Comparison of ENCODE assay signal across 1 cellular context in the genomic region with DNA sequence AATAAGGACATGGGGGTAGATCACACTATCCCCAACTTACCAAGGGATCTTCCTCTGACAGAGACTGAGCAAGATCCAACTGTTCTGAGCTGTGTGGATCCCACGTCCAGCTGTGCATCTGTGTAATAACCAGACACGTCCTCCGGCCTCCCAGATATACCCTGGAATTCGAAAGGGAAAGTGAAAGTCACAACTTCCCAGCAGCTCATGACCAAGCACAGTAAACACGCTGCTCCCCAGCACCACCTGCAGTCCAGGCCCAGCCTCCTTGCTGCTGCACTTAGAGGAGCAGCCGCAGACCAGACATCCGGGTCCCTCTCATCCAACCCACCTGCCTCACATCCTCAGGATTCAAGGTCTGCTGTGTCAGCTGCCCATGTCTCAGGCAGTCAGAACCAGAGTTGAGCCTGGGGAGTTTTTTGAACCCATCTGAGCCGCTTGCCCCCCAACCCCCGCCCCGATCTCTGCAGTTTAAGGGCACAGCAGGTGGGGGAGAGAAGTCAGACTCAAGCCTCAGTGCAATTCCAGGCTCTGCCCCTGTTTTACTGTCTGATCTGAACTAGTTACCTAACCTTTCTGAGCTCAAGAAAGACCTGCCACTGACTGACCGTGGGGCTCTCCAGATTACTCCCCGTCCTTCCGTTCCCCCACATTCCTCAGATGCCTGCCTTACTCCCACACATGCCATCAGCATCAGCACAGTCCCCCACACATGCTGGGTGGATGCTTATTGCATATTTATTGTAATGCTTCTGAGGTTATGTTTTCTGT.
TF ChIP-seq lines count a peak whose summit lies in the region.

A gene with protein sequence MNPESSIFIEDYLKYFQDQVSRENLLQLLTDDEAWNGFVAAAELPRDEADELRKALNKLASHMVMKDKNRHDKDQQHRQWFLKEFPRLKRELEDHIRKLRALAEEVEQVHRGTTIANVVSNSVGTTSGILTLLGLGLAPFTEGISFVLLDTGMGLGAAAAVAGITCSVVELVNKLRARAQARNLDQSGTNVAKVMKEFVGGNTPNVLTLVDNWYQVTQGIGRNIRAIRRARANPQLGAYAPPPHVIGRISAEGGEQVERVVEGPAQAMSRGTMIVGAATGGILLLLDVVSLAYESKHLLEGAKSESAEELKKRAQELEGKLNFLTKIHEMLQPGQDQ (minus strand): TSS at position 127 of the 771 bp plus-strand sequence. CDS start 6,365 bp downstream, outside the sequence.

TF ChIP-seq in HepG2, 621 proteins besides CTCF, POLR2A, EP300 and RAD21 (continued from another document and continues in another):
- TF ChIP-seq, protein P1, sequence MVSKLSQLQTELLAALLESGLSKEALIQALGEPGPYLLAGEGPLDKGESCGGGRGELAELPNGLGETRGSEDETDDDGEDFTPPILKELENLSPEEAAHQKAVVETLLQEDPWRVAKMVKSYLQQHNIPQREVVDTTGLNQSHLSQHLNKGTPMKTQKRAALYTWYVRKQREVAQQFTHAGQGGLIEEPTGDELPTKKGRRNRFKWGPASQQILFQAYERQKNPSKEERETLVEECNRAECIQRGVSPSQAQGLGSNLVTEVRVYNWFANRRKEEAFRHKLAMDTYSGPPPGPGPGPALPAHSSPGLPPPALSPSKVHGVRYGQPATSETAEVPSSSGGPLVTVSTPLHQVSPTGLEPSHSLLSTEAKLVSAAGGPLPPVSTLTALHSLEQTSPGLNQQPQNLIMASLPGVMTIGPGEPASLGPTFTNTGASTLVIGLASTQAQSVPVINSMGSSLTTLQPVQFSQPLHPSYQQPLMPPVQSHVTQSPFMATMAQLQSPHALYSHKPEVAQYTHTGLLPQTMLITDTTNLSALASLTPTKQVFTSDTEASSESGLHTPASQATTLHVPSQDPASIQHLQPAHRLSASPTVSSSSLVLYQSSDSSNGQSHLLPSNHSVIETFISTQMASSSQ (IDR thresholded peaks at IDR 0.05; ENCODE audit: low read depth) = no peak
- TF ChIP-seq, protein P1 (CRISPR knock-in tag; IDR thresholded peaks at IDR 0.05; ENCODE audit: borderline replicate concordance) = peak; percentile 34; the same call in 1 of the 2 replicates
- TF ChIP-seq ZNF331 (CRISPR knock-in tag; IDR thresholded peaks at IDR 0.05) (peak; percentile 82), IKZF4 (CRISPR knock-in tag; IDR thresholded peaks at IDR 0.05; ENCODE audit: borderline replicate concordance, low read depth, not compliant biosample characterization) (no peak), NRL (CRISPR knock-in tag; IDR thresholded peaks at IDR 0.05; ENCODE audit: borderline replicate concordance) (no peak), HOXA7 (CRISPR knock-in tag; IDR thresholded peaks at IDR 0.05) (no peak), SMAD9 (CRISPR knock-in tag; IDR thresholded peaks at IDR 0.05) (no peak), TAF15 (IDR thresholded peaks at IDR 0.05; ENCODE audit: low read depth, low read length, poor library complexity, severe bottlenecking) (no peak), CC2D1A (CRISPR knock-in tag; IDR thresholded peaks at IDR 0.05) (no peak), HMGA1 (CRISPR knock-in tag; conservative IDR thresholded peaks at IDR 0.05) (no peak), TEAD2 (CRISPR knock-in tag; IDR thresholded peaks at IDR 0.05) (no peak), IKZF1 (IDR thresholded peaks at IDR 0.05) (no peak), ATAD3A (CRISPR knock-in tag; IDR thresholded peaks at IDR 0.05) (no peak), NFIB (CRISPR knock-in tag; IDR thresholded peaks at IDR 0.05; ENCODE audit: borderline replicate concordance) (no peak), ZFP90 (CRISPR knock-in tag; IDR thresholded peaks at IDR 0.05; ENCODE audit: borderline replicate concordance) (no peak), ZNF496 (CRISPR knock-in tag; IDR thresholded peaks at IDR 0.05; ENCODE audit: insufficient replicate concordance) (no peak), FOXM1 (CRISPR knock-in tag; IDR thresholded peaks at IDR 0.05) (no peak), THAP11 (CRISPR knock-in tag; IDR thresholded peaks at IDR 0.05) (peak; percentile 85), AKAP8 (CRISPR knock-in tag; IDR thresholded peaks at IDR 0.05) (no peak), DPF2 (CRISPR knock-in tag; IDR thresholded peaks at IDR 0.05; ENCODE audit: borderline replicate concordance, low read depth) (peak; percentile 56; the same call in 1 of the 2 replicates), CREM (IDR thresholded peaks at IDR 0.05) (peak; percentile 40; the same call in 1 of the 2 replicates), CREM (CRISPR knock-in tag; IDR thresholded peaks at IDR 0.05) (no peak), GTF2F1 (IDR thresholded peaks at IDR 0.05; ENCODE audit: low read length) (no peak), NR1H2 (CRISPR knock-in tag; IDR thresholded peaks at IDR 0.05; ENCODE audit: borderline replicate concordance, low read depth) (no peak), PCBP2 (optimal IDR thresholded peaks at IDR 0.05; ENCODE audit: low read depth, low read length, poor library complexity, severe bottlenecking) (no peak), KLF16 (CRISPR knock-in tag; IDR thresholded peaks at IDR 0.05) (peak in 1 of 2 experiments; percentile 57; a peak in 1 of 4 replicates), ETV5 (CRISPR knock-in tag; IDR thresholded peaks at IDR 0.05; ENCODE audit: borderline replicate concordance) (no peak; the same call in 1 of the 2 replicates), RAD51 (IDR thresholded peaks at IDR 0.05; ENCODE audit: borderline replicate concordance) (no peak), RBFOX2 (IDR thresholded peaks at IDR 0.05; ENCODE audit: low read depth, low read length) (no peak), ZNF737 (CRISPR knock-in tag; IDR thresholded peaks at IDR 0.05; ENCODE audit: borderline replicate concordance) (no peak), ZNF30 (CRISPR knock-in tag; IDR thresholded peaks at IDR 0.05) (no peak), ZFY (CRISPR knock-in tag; IDR thresholded peaks at IDR 0.05) (peak; percentile 76; the same call in 1 of the 2 replicates), IRX3 (CRISPR knock-in tag; IDR thresholded peaks at IDR 0.05; ENCODE audit: borderline replicate concordance, low read depth) (no peak), ARNTL (CRISPR knock-in tag; IDR thresholded peaks at IDR 0.05) (peak; percentile 42; the same call in 1 of the 2 replicates), MAZ (IDR thresholded peaks at IDR 0.05; ENCODE audit: borderline replicate concordance, low read depth, low read length) (0 out of 2 replicates have a peak, but pooled peaks have one; percentile 39), MAZ (CRISPR knock-in tag; IDR thresholded peaks at IDR 0.05; ENCODE audit: low read depth) (no peak; the same call in 1 of the 2 replicates), ZNF484 (CRISPR knock-in tag; IDR thresholded peaks at IDR 0.05; ENCODE audit: borderline replicate concordance, low read depth) (no peak)
- TF ChIP-seq, protein P2, sequence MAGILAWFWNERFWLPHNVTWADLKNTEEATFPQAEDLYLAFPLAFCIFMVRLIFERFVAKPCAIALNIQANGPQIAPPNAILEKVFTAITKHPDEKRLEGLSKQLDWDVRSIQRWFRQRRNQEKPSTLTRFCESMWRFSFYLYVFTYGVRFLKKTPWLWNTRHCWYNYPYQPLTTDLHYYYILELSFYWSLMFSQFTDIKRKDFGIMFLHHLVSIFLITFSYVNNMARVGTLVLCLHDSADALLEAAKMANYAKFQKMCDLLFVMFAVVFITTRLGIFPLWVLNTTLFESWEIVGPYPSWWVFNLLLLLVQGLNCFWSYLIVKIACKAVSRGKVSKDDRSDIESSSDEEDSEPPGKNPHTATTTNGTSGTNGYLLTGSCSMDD (CRISPR knock-in tag; IDR thresholded peaks at IDR 0.05) = no peak
- TF ChIP-seq, protein P3, sequence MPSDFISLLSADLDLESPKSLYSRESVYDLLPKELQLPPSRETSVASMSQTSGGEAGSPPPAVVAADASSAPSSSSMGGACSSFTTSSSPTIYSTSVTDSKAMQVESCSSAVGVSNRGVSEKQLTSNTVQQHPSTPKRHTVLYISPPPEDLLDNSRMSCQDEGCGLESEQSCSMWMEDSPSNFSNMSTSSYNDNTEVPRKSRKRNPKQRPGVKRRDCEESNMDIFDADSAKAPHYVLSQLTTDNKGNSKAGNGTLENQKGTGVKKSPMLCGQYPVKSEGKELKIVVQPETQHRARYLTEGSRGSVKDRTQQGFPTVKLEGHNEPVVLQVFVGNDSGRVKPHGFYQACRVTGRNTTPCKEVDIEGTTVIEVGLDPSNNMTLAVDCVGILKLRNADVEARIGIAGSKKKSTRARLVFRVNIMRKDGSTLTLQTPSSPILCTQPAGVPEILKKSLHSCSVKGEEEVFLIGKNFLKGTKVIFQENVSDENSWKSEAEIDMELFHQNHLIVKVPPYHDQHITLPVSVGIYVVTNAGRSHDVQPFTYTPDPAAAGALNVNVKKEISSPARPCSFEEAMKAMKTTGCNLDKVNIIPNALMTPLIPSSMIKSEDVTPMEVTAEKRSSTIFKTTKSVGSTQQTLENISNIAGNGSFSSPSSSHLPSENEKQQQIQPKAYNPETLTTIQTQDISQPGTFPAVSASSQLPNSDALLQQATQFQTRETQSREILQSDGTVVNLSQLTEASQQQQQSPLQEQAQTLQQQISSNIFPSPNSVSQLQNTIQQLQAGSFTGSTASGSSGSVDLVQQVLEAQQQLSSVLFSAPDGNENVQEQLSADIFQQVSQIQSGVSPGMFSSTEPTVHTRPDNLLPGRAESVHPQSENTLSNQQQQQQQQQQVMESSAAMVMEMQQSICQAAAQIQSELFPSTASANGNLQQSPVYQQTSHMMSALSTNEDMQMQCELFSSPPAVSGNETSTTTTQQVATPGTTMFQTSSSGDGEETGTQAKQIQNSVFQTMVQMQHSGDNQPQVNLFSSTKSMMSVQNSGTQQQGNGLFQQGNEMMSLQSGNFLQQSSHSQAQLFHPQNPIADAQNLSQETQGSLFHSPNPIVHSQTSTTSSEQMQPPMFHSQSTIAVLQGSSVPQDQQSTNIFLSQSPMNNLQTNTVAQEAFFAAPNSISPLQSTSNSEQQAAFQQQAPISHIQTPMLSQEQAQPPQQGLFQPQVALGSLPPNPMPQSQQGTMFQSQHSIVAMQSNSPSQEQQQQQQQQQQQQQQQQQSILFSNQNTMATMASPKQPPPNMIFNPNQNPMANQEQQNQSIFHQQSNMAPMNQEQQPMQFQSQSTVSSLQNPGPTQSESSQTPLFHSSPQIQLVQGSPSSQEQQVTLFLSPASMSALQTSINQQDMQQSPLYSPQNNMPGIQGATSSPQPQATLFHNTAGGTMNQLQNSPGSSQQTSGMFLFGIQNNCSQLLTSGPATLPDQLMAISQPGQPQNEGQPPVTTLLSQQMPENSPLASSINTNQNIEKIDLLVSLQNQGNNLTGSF (CRISPR knock-in tag; IDR thresholded peaks at IDR 0.05) = no peak
- TF ChIP-seq, protein P4, sequence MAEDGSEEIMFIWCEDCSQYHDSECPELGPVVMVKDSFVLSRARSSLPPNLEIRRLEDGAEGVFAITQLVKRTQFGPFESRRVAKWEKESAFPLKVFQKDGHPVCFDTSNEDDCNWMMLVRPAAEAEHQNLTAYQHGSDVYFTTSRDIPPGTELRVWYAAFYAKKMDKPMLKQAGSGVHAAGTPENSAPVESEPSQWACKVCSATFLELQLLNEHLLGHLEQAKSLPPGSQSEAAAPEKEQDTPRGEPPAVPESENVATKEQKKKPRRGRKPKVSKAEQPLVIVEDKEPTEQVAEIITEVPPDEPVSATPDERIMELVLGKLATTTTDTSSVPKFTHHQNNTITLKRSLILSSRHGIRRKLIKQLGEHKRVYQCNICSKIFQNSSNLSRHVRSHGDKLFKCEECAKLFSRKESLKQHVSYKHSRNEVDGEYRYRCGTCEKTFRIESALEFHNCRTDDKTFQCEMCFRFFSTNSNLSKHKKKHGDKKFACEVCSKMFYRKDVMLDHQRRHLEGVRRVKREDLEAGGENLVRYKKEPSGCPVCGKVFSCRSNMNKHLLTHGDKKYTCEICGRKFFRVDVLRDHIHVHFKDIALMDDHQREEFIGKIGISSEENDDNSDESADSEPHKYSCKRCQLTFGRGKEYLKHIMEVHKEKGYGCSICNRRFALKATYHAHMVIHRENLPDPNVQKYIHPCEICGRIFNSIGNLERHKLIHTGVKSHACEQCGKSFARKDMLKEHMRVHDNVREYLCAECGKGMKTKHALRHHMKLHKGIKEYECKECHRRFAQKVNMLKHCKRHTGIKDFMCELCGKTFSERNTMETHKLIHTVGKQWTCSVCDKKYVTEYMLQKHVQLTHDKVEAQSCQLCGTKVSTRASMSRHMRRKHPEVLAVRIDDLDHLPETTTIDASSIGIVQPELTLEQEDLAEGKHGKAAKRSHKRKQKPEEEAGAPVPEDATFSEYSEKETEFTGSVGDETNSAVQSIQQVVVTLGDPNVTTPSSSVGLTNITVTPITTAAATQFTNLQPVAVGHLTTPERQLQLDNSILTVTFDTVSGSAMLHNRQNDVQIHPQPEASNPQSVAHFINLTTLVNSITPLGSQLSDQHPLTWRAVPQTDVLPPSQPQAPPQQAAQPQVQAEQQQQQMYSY (CRISPR knock-in tag; IDR thresholded peaks at IDR 0.05) = no peak
- TF ChIP-seq, protein P5, sequence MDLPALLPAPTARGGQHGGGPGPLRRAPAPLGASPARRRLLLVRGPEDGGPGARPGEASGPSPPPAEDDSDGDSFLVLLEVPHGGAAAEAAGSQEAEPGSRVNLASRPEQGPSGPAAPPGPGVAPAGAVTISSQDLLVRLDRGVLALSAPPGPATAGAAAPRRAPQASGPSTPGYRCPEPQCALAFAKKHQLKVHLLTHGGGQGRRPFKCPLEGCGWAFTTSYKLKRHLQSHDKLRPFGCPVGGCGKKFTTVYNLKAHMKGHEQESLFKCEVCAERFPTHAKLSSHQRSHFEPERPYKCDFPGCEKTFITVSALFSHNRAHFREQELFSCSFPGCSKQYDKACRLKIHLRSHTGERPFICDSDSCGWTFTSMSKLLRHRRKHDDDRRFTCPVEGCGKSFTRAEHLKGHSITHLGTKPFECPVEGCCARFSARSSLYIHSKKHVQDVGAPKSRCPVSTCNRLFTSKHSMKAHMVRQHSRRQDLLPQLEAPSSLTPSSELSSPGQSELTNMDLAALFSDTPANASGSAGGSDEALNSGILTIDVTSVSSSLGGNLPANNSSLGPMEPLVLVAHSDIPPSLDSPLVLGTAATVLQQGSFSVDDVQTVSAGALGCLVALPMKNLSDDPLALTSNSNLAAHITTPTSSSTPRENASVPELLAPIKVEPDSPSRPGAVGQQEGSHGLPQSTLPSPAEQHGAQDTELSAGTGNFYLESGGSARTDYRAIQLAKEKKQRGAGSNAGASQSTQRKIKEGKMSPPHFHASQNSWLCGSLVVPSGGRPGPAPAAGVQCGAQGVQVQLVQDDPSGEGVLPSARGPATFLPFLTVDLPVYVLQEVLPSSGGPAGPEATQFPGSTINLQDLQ (CRISPR knock-in tag; IDR thresholded peaks at IDR 0.05) = no peak
- TF ChIP-seq, protein P6, sequence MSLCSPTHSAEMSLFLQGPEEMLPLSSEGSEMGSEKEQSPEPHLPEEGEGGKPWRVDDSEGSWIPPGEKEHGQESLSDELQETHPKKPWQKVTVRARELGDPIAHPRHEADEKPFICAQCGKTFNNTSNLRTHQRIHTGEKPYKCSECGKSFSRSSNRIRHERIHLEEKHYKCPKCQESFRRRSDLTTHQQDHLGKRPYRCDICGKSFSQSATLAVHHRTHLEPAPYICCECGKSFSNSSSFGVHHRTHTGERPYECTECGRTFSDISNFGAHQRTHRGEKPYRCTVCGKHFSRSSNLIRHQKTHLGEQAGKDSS (CRISPR knock-in tag; IDR thresholded peaks at IDR 0.05; ENCODE audit: borderline replicate concordance, low read depth) = peak; percentile 85; the same call in 1 of the 2 replicates
